Comparison of ENCODE assay signal across 16 cellular contexts in the genomic region with DNA sequence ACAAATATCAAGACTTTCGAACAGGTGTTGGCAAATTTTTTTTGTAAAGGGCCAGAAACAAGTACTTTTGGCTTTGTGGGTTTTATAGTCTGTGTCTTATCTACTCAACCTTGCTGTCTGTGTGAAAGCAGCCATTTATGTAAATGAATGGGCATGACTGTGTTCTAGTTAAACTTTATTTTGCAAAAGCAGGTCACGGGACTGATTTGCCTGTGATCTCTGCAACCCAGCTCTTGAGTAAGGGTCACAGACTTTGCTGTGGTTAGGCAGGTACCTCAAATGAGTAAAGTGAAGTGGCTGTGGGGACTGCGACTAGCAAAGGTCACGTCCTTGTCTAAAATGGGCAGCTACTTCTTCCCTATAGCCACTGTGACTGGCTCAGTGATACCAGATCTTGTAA.
DNase-seq lines count a peak whose midpoint lies in the region; ATAC-seq and TF ChIP-seq lines count a peak whose summit lies in the region.
"Had no signal": no experiment of that assay in that cellular context is flagged by ENCODE, and none has a peak within 500 bp of the region (broad histone marks: within the 10 kb centered on the region; RNA-seq: fewer than 3 reads in every experiment).

No MANE protein-coding gene starts in this region.

- H3K27me3 Mint-ChIP-seq in activated CD8-positive, alpha-beta T cell treated with anti-CD3 and anti-CD28 coated beads for 36 hours, result no peaks in the 10 kb centered on the region
- H3K27me3 Mint-ChIP-seq in glutamatergic neuron (ENCODE audit: unreplicated experiment), result no peaks in the 10 kb centered on the region
- H3K27me3 Mint-ChIP-seq: brain; CD4-positive, CD25-positive, alpha-beta regulatory T cell had no signal

- in situ Hi-C loops in Caki2 (cut with HindIII; ENCODE audit: low pct_unique_long_range_greater_than_20kb, low sequenced_read_pairs), result no loop called here

- ATAC-seq in GM19463 (IDR thresholded peaks at IDR 0.05; ENCODE audit: unreplicated experiment), result peak; percentile 92
- peak; percentile 63 for ATAC-seq in HG03064 (IDR thresholded peaks at IDR 0.05; ENCODE audit: low read depth, unreplicated experiment)
- no peak for ATAC-seq in activated CD8-positive, alpha-beta T cell treated with anti-CD3 and anti-CD28 coated beads for 36 hours

- peak overlapping the region; percentile 72 for H3K27ac ChIP-seq in angular gyrus (ENCODE audit: low read depth, low read length)
- H3K27ac ChIP-seq: 22Rv1, neutrophil, WERI-Rb-1 had no signal

- CTCF ChIA-PET in activated CD8-positive, alpha-beta T cell treated with anti-CD3 and anti-CD28 coated beads for 36 hours (lab: Charles Lee), result no interaction called here

- no peak overlapping the region for H3K4me3 Mint-ChIP-seq in activated CD8-positive, alpha-beta T cell treated with anti-CD3 and anti-CD28 coated beads for 36 hours
- H3K4me3 Mint-ChIP-seq in glutamatergic neuron (ENCODE audit: unreplicated experiment), result no peak overlapping the region
- H3K4me3 Mint-ChIP-seq: brain; CD4-positive, CD25-positive, alpha-beta regulatory T cell had no signal

- H3K27ac Mint-ChIP-seq in activated CD8-positive, alpha-beta T cell treated with anti-CD3 and anti-CD28 coated beads for 36 hours, result no peak overlapping the region
- no peak overlapping the region for H3K27ac Mint-ChIP-seq in glutamatergic neuron (ENCODE audit: unreplicated experiment)
- H3K27ac Mint-ChIP-seq: brain; CD4-positive, CD25-positive, alpha-beta regulatory T cell had no signal

- no peak for TF ChIP-seq CTCF in activated CD8-positive, alpha-beta T cell treated with anti-CD3 and anti-CD28 coated beads for 36 hours (IDR thresholded peaks at IDR 0.05)
- TF ChIP-seq CTCF in glutamatergic neuron (IDR thresholded peaks at IDR 0.05; ENCODE audit: partially characterized antibody, unreplicated experiment), result no peak

- intact Hi-C loops in activated CD8-positive, alpha-beta T cell treated with anti-CD3 and anti-CD28 coated beads for 36 hours (cut with micrococcal nuclease), result no loop called here

- no peaks in the 10 kb centered on the region for H3K9me3 Mint-ChIP-seq in activated CD8-positive, alpha-beta T cell treated with anti-CD3 and anti-CD28 coated beads for 36 hours
- peaks cover 2% of the 10 kb centered on the region for H3K9me3 Mint-ChIP-seq in glutamatergic neuron (ENCODE audit: unreplicated experiment)

- H3K36me3 Mint-ChIP-seq in activated CD8-positive, alpha-beta T cell treated with anti-CD3 and anti-CD28 coated beads for 36 hours (ENCODE audit: low read depth), result peaks cover 14% of the 10 kb centered on the region
- no peaks in the 10 kb centered on the region for H3K36me3 Mint-ChIP-seq in glutamatergic neuron (ENCODE audit: unreplicated experiment)

- H3K4me1 Mint-ChIP-seq in activated CD8-positive, alpha-beta T cell treated with anti-CD3 and anti-CD28 coated beads for 36 hours (ENCODE audit: low read depth), result peaks cover 5% of the 10 kb centered on the region
- no peaks in the 10 kb centered on the region for H3K4me1 Mint-ChIP-seq in glutamatergic neuron (ENCODE audit: low read depth, unreplicated experiment)

- DNase-seq in Caki2 (ENCODE audit: low read depth) (peak; percentile 7), MV-4-11 (lab: John Stamatoyannopoulos, UW) (no peak), LoVo (ENCODE audit: low spot score) (no peak), glutamatergic neuron (no peak)
- DNase-seq in activated CD8-positive, alpha-beta T cell treated with anti-CD3 and anti-CD28 coated beads for 36 hours, result no peak
- DNase-seq: activated naive CD4-positive, alpha-beta T cell treated with Interleukin-2 at 50 U/mL for 16 hours; CD4-positive, CD25-positive, alpha-beta regulatory T cell; mesendoderm; SK-N-SH; WERI-Rb-1 had no signal

- POLR2A ChIA-PET in activated CD8-positive, alpha-beta T cell treated with anti-CD3 and anti-CD28 coated beads for 36 hours (lab: Charles Lee), result no interaction called here
